ENCODE assay signal across 11 cellular contexts in the genomic region with DNA sequence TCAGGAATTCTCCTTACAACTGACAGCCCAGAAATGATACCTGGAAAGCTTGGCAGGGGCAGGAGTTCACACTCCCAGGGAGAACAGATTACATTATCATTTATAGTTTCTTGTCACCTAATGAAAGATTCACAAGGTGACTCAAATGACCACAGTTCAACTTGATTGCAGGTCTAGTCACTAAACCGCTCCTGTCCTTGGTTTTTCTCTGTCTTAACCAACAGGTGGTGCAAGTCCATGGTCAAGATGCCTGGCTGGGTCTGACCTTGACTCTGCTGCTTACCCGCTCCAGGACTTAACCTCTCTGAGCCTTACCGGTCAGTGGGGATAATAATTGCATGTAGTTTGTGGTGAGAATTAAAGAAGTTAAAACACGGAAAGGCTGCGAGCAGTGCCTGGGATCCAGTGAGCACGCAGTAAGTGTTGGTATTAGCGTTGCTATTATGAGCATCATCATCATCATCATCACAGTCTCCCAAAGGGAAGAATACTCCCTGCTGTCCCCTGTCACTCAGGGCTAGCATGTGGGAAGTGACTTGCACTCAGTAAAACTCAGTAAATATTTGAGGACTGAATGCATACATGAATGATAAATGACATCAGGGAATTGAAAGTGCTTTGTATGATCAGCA.
A peak's percentile ranks its signal among the peaks of the same experiment; 100 is the strongest.
DNase-seq lines count a peak whose midpoint lies in the region; ATAC-seq and TF ChIP-seq lines count a peak whose summit lies in the region.
"Had no signal": no experiment of that assay in that cellular context is flagged by ENCODE, and none has a peak within 500 bp of the region (broad histone marks: within the 10 kb centered on the region; RNA-seq: fewer than 3 reads in every experiment).

No MANE protein-coding gene starts in this region.

- no peaks in the 10 kb centered on the region for H3K79me1 ChIP-seq in H9 (ENCODE audit: insufficient read depth, low read depth, low read length, poor library complexity, severe bottlenecking)

- TF ChIP-seq CTCF in BE2C (IDR thresholded peaks at IDR 0.05; ENCODE audit: low read depth, low read length) (peak; percentile 53), H9 (conservative IDR thresholded peaks at IDR 0.05) (peak; percentile 63)

- H3K36me3 ChIP-seq in BE2C (peaks cover 33% of the 10 kb centered on the region), GM23248 (ENCODE audit: low read depth) (no peaks in the 10 kb centered on the region)
- H3K36me3 ChIP-seq: neutrophil had no signal

- no peaks in the 10 kb centered on the region for H3K36me3 Mint-ChIP-seq in H9 (ENCODE audit: insufficient read depth in 1 of 3, low read depth in 3 of 3)

- no peak overlapping the region for H3K56ac ChIP-seq in H9 (ENCODE audit: insufficient read length, low read depth, low read length)

- no peak overlapping the region for H3K27ac ChIP-seq in H9 (ENCODE audit: insufficient read length, low read depth, low read length)
- no peak overlapping the region for H3K27ac ChIP-seq in GM23248
- H3K27ac ChIP-seq: epithelial cell of prostate, neutrophil had no signal

- no peak overlapping the region for H4K8ac ChIP-seq in H9 (replicated peaks; ENCODE audit: insufficient read length, low read depth, low read length)

- H4K91ac ChIP-seq in H9 (ENCODE audit: insufficient read length, low read depth, low read length), result no peak overlapping the region

- H3K4me3 Mint-ChIP-seq in H9, result no peak overlapping the region

- no CpG with 5 or more reads among the region's 7 CpGs for WGBS in H9 (ENCODE audit: extremely low coverage, insufficient read length, low lambda C conversion rate)
- WGBS in GM23248 (ENCODE audit: low coverage in 1 of 2, low lambda C conversion rate in 2 of 2, missing lambda C conversion rate in 2 of 2), 2 experiments, result 91 to 93% methylated on average over 7 of the region's 7 CpGs

- no peaks in the 10 kb centered on the region for H3K79me2 ChIP-seq in H9 (ENCODE audit: insufficient read depth, low read length)
- H3K79me2 ChIP-seq in GM23248 (ENCODE audit: insufficient read depth), result no peaks in the 10 kb centered on the region

- H2BK12ac ChIP-seq in H9 (ENCODE audit: insufficient read length, low read depth, low read length), result no peak overlapping the region

- no peak overlapping the region for H2BK20ac ChIP-seq in H9 (ENCODE audit: low read depth, low read length, poor library complexity, severe bottlenecking)

- ATAC-seq in SK-N-SH treated with all-trans-retinoic acid at 6 μM for 48 hours, result peak; percentile 65
- no peak for ATAC-seq in HG03045 (IDR thresholded peaks at IDR 0.05; ENCODE audit: unreplicated experiment)
- no peak for ATAC-seq in HG02981 (IDR thresholded peaks at IDR 0.05; ENCODE audit: unreplicated experiment)

- H3K27me3 ChIP-seq in BE2C, result no peaks in the 10 kb centered on the region
- H3K27me3 ChIP-seq in H9 (ENCODE audit: insufficient read depth, low read length), result no peaks in the 10 kb centered on the region
- no peaks in the 10 kb centered on the region for H3K27me3 ChIP-seq in GM23248 (replicated peaks; ENCODE audit: insufficient read depth)

- H3K9ac ChIP-seq in H9 (ENCODE audit: extremely low read depth, insufficient read length, low read length) (no peak overlapping the region), GM23248 (no peak overlapping the region)

- no peak overlapping the region for H3K14ac ChIP-seq in H9 (ENCODE audit: insufficient read depth, low read length)

- H2AFZ ChIP-seq in H9 (ENCODE audit: low read length) (no peak overlapping the region), GM23248 (no peak overlapping the region)

- no peak for DNase-seq in BE2C
- peak; percentile 46 for DNase-seq in H9
- peak; percentile 59 for DNase-seq in iPS-NIHi11 (ENCODE audit: low spot score)
- no peak for DNase-seq in islet precursor cell
- no peak for DNase-seq in GM23248
- DNase-seq: DMS153 had no signal

- H2AK5ac ChIP-seq in H9 (ENCODE audit: insufficient read length, low read length), result no peak overlapping the region

- no peak overlapping the region for H3K27ac Mint-ChIP-seq in H9

- no peaks in the 10 kb centered on the region for H3K9me2 ChIP-seq in GM23248 (ENCODE audit: insufficient read depth)

- H3F3A ChIP-seq in GM23248 (ENCODE audit: insufficient read depth), result no peaks in the 10 kb centered on the region

- H3K9me3 Mint-ChIP-seq in H9, result no peaks in the 10 kb centered on the region

- H3K4me1 ChIP-seq in BE2C (0 out of 2 replicates have a peak, but pooled peaks cover 2% of the 10 kb centered on the region), H9 (ENCODE audit: insufficient read depth, low read length) (no peaks in the 10 kb centered on the region), GM23248 (ENCODE audit: insufficient read depth) (no peaks in the 10 kb centered on the region)

- H3K4me2 ChIP-seq in H9 (ENCODE audit: insufficient read depth, insufficient read length, low read length), result no peak overlapping the region
- no peak overlapping the region for H3K4me2 ChIP-seq in GM23248 (ENCODE audit: unreplicated experiment)

- H2BK15ac ChIP-seq in H9 (ENCODE audit: low read depth, low read length), result no peak overlapping the region

- H4K20me1 ChIP-seq in H9 (ENCODE audit: control insufficient read depth, insufficient read depth, insufficient read length), result no peaks in the 10 kb centered on the region
- H4K20me1 ChIP-seq in GM23248 (ENCODE audit: insufficient read depth), result no peaks in the 10 kb centered on the region

- no peak overlapping the region for H3K18ac ChIP-seq in H9 (ENCODE audit: insufficient read length, low read depth, low read length)

- H3T11ph ChIP-seq in H9 (ENCODE audit: low read length), result no peak overlapping the region

- peaks cover 18 to 21% of the 10 kb centered on the region in 2 experiments for H3K4me1 Mint-ChIP-seq in H9

- no peak overlapping the region for H3K4ac ChIP-seq in H9 (ENCODE audit: low read depth, low read length)

- in situ Hi-C loops in GM23248 (cut with MboI), result no loop called here

- no peaks in the 10 kb centered on the region for H3K23me2 ChIP-seq in H9 (ENCODE audit: insufficient read length, low read depth, low read length, poor library complexity, severe bottlenecking)

- H3K23ac ChIP-seq in H9 (ENCODE audit: insufficient read length, low read depth, low read length), result no peak overlapping the region

- H2BK120ac ChIP-seq in H9 (ENCODE audit: low read depth, low read length, poor library complexity, severe bottlenecking), result no peak overlapping the region

- H3K27me3 Mint-ChIP-seq in H9 (ENCODE audit: low read depth), result peaks cover 5% of the 10 kb centered on the region

- no peak overlapping the region for H3K4me3 ChIP-seq in BE2C (ENCODE audit: low read depth, low read length)
- no peak overlapping the region for H3K4me3 ChIP-seq in GM23248

- no peak overlapping the region for H2BK5ac ChIP-seq in H9 (ENCODE audit: insufficient read length, low read length)

- H4K5ac ChIP-seq in H9 (ENCODE audit: insufficient read length, low read depth, low read length), result no peak overlapping the region

- H3K9me3 ChIP-seq in BE2C (no peaks in the 10 kb centered on the region), H9 (ENCODE audit: control insufficient read depth, low read depth, low read length) (no peaks in the 10 kb centered on the region), GM23248 (ENCODE audit: low read depth) (no peaks in the 10 kb centered on the region)
- H3K9me3 ChIP-seq: neutrophil had no signal

TF ChIP-seq in SK-N-SH treated with all-trans-retinoic acid at 6 μM for 48 hours, 23 proteins besides CTCF, POLR2A, EP300 and RAD21 (continues in another document):
- no peak for TF ChIP-seq RARB (CRISPR knock-in tag; IDR thresholded peaks at IDR 0.05)
- TF ChIP-seq ARNTL (CRISPR knock-in tag; IDR thresholded peaks at IDR 0.05; ENCODE audit: borderline replicate concordance, low read depth), result no peak
- TF ChIP-seq SNAI2 (CRISPR knock-in tag; IDR thresholded peaks at IDR 0.05), result no peak
- TF ChIP-seq ZNF70 (CRISPR knock-in tag; IDR thresholded peaks at IDR 0.05), result no peak
- TF ChIP-seq, protein P1, sequence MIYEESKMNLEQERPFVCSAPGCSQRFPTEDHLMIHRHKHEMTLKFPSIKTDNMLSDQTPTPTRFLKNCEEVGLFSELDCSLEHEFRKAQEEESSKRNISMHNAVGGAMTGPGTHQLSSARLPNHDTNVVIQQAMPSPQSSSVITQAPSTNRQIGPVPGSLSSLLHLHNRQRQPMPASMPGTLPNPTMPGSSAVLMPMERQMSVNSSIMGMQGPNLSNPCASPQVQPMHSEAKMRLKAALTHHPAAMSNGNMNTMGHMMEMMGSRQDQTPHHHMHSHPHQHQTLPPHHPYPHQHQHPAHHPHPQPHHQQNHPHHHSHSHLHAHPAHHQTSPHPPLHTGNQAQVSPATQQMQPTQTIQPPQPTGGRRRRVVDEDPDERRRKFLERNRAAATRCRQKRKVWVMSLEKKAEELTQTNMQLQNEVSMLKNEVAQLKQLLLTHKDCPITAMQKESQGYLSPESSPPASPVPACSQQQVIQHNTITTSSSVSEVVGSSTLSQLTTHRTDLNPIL (CRISPR knock-in tag; IDR thresholded peaks at IDR 0.05; ENCODE audit: low read depth), result no peak
- TF ChIP-seq ZNF8 (CRISPR knock-in tag; IDR thresholded peaks at IDR 0.05), result no peak
- no peak for TF ChIP-seq ZFP30 (CRISPR knock-in tag; IDR thresholded peaks at IDR 0.05)
- no peak for TF ChIP-seq OSR1 (CRISPR knock-in tag; IDR thresholded peaks at IDR 0.05)
- no peak for TF ChIP-seq GLIS3 (CRISPR knock-in tag; IDR thresholded peaks at IDR 0.05)
- TF ChIP-seq, protein P2, sequence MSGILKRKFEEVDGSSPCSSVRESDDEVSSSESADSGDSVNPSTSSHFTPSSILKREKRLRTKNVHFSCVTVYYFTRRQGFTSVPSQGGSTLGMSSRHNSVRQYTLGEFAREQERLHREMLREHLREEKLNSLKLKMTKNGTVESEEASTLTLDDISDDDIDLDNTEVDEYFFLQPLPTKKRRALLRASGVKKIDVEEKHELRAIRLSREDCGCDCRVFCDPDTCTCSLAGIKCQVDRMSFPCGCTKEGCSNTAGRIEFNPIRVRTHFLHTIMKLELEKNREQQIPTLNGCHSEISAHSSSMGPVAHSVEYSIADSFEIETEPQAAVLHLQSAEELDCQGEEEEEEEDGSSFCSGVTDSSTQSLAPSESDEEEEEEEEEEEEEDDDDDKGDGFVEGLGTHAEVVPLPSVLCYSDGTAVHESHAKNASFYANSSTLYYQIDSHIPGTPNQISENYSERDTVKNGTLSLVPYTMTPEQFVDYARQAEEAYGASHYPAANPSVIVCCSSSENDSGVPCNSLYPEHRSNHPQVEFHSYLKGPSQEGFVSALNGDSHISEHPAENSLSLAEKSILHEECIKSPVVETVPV (CRISPR knock-in tag; IDR thresholded peaks at IDR 0.05), result no peak

Comparison
In these comparisons a context has a peak if more than half of its experiments do, and no peak if none do; other contexts are left out.
1. DNase-seq: peak in H9 (single experiment) and iPS-NIHi11 (single experiment); none in BE2C (single experiment), islet precursor cell (single experiment) and GM23248 (single experiment).